ENCODE assay signal across 30 cellular contexts in genomic region chr12:14975451-14975850, GRCh38. TPM values are rescaled to one million over a fixed set of nuclear protein-coding genes. Genes with fewer than 3 reads are reported as not detected.
"Had no signal": no experiment of that assay in that cellular context is flagged by ENCODE, and none has a peak within 500 bp of the region (broad histone marks: within the 10 kb centered on the region; RNA-seq: fewer than 3 reads in every experiment).

No MANE protein-coding gene starts in this region.

- ATAC-seq: activated CD8-positive, alpha-beta memory T cell treated with anti-CD3 and anti-CD28 coated beads, Interleukin-2, amount 10 ng/mL, durations not matched to agents 7 days and 5 days; activated naive CD4-positive, alpha-beta T cell treated with anti-CD3 and anti-CD28 coated beads, Interleukin-2, amount 50 U/mL, for 72 hours; activated naive CD8-positive, alpha-beta T cell treated with anti-CD3 and anti-CD28 coated beads, Interleukin-2, amount 50 U/mL, for 24 hours; body of pancreas; SK-N-SH treated with all-trans-retinoic acid at 6 μM for 48 hours had no signal

- DNase-seq: activated B cell treated with CpG ODN at 0.5 μM for 24 hours; activated CD4-positive, alpha-beta T cell treated with anti-CD3 and anti-CD28 coated beads for 1 hour; activated CD4-positive, alpha-beta T cell treated with anti-CD3 and anti-CD28 coated beads, Interleukin-2, amount 10 ng/mL, durations not matched to agents 24 days and 14 days; activated CD4-positive, alpha-beta T cell treated with anti-CD3 and anti-CD28 coated beads, Interleukin-2, amount 50 U/mL, for 48 hours; activated CD8-positive, alpha-beta memory T cell treated with anti-CD3 and anti-CD28 coated beads, Interleukin-2, amount 10 ng/mL, durations not matched to agents 7 days and 5 days; activated effector memory CD4-positive, alpha-beta T cell treated with Interleukin-2 at 50 U/mL for 16 hours; activated naive CD4-positive, alpha-beta T cell; activated naive CD8-positive, alpha-beta T cell treated with anti-CD3 and anti-CD28 coated beads, Interleukin-2, amount 50 U/mL, for 24 hours; activated T-cell treated with anti-CD3 and anti-CD28 coated beads, Interleukin-2, amount 50 U/mL, for 24 hours; amniotic stem cell; body of pancreas; central memory CD4-positive, alpha-beta T cell; NCI-H1092; NCI-H1417; NCI-H1694; NCI-H2029; NCI-H2107; NCI-H2171 treated with DMSO at 0.1 percent for 48 hours; NCI-H226; NCI-H510A; NCI-H69; NK-92 treated with Interleukin-12 subunit alpha and Interleukin-12 subunit beta, amount 100 ng/mL, for 24 hours; Peyer's patch; SHP77 had no signal

- H3K4me1 ChIP-seq: ascending aorta, body of pancreas, Peyer's patch, SJSA1 had no signal

- H3K36me3 ChIP-seq: ascending aorta, Peyer's patch, SJSA1 had no signal

- H3K27ac ChIP-seq: ascending aorta, body of pancreas, Peyer's patch, SJSA1 had no signal

- H3K4me3 ChIP-seq: ascending aorta, body of pancreas, Peyer's patch, SJSA1 had no signal

- H3K27me3 ChIP-seq: ascending aorta, body of pancreas, Peyer's patch, SJSA1 had no signal

- H3K9me3 ChIP-seq: ascending aorta, body of pancreas, Peyer's patch, SJSA1 had no signal

RNA-seq across cellular contexts. Expression of gene PDE6H, which starts 2.6 kb away (rescaled TPM):
- total RNA-seq: activated B cell treated with CpG ODN at 0.5 μM for 24 hours; activated CD4-positive, alpha-beta T cell treated with anti-CD3 and anti-CD28 coated beads, Interleukin-2, amount 10 ng/mL, durations not matched to agents 24 days and 14 days; activated CD8-positive, alpha-beta memory T cell treated with anti-CD3 and anti-CD28 coated beads, Interleukin-2, amount 10 ng/mL, durations not matched to agents 7 days and 5 days; activated naive CD4-positive, alpha-beta T cell treated with anti-CD3 and anti-CD28 coated beads, Interleukin-2, amount 50 U/mL, for 72 hours; activated T-helper 1 cell treated with anti-CD3 and anti-CD28 coated beads, Interleukin-12 subunit alpha, Interleukin-12 subunit beta, Interleukin-2, Interleukin-4 antibody, amounts not matched to agents 30 ng/mL and 10 ng/mL and 1 ng/mL, durations not matched to agents 14 hours and 24 hours and 36 hours; ascending aorta; body of pancreas; bronchial epithelial cell; Peyer's patch; SJSA1 had no signal

RNA-seq across cellular contexts. Expression of gene ERP27, which starts 37.1 kb away (rescaled TPM):
- total RNA-seq: ascending aorta, bronchial epithelial cell, SJSA1 had no signal
